Comparison of ENCODE assay signal across 18 cellular contexts in genomic region chr11:77422690-77423089, GRCh38. TPM values are rescaled to one million over a fixed set of nuclear protein-coding genes. Genes with fewer than 3 reads are reported as not detected.
DNase-seq lines count a peak whose midpoint lies in the region; ATAC-seq and TF ChIP-seq lines count a peak whose summit lies in the region.
"Had no signal": no experiment of that assay in that cellular context is flagged by ENCODE, and none has a peak within 500 bp of the region (broad histone marks: within the 10 kb centered on the region; RNA-seq: fewer than 3 reads in every experiment).

No MANE protein-coding gene starts in this region.

- H3K4me1 Mint-ChIP-seq in GM23338 = peaks cover 75% of the 10 kb centered on the region

- no peaks in the 10 kb centered on the region for H3K36me3 ChIP-seq in GM23338 (ENCODE audit: insufficient read depth)

- H3K27me3 ChIP-seq in GM23338 (ENCODE audit: insufficient read depth) = no peaks in the 10 kb centered on the region
- H3K27me3 ChIP-seq: BLaER1 treated with 17β-estradiol and CSF1 and Interleukin-3, amounts not matched to agents 10 nM and 100 nM had no signal

- H3K27ac Mint-ChIP-seq in GM23338 = no peak overlapping the region
- H3K27ac Mint-ChIP-seq: B cell; CD4-positive, alpha-beta T cell; CD8-positive, alpha-beta T cell had no signal

- no peak overlapping the region for H3K4me2 ChIP-seq in GM23338
- H3K4me2 ChIP-seq: A549; BLaER1 treated with 17β-estradiol and CSF1 and Interleukin-3, amounts not matched to agents 10 nM and 100 nM had no signal

- H3F3A ChIP-seq in GM23338 (replicated peaks; ENCODE audit: low read depth) = no peaks in the 10 kb centered on the region

- peaks cover 100% of the 10 kb centered on the region for H3K79me2 ChIP-seq in GM23338 (replicated peaks; ENCODE audit: insufficient read depth)

- peak overlapping the region; percentile 19; the same call in 1 of the 2 replicates for H3K27ac ChIP-seq in GM23338 (ENCODE audit: low read depth)
- H3K27ac ChIP-seq: 22Rv1; A549; BLaER1 treated with 17β-estradiol and CSF1 and Interleukin-3, amounts not matched to agents 10 nM and 100 nM; C4-2B had no signal

- no peak overlapping the region for H2AFZ ChIP-seq in GM23338

- TF ChIP-seq CTCF in GM23338 (conservative IDR thresholded peaks at IDR 0.05; ENCODE audit: low read depth in 2 of 2) = no peak

- no peaks in the 10 kb centered on the region for H3K9me3 Mint-ChIP-seq in GM23338
- H3K9me3 Mint-ChIP-seq: CD4-positive, alpha-beta T cell; CD8-positive, alpha-beta T cell had no signal

- no peaks in the 10 kb centered on the region for H3K36me3 Mint-ChIP-seq in GM23338 (ENCODE audit: low read depth)
- H3K36me3 Mint-ChIP-seq: CD8-positive, alpha-beta T cell had no signal

- H3K4me1 ChIP-seq in GM23338 (ENCODE audit: insufficient read depth) = peaks cover 66% of the 10 kb centered on the region

- no peaks in the 10 kb centered on the region for H3K9me2 ChIP-seq in GM23338 (ENCODE audit: insufficient read depth)

- DNase-seq in DMS53 (lab: John Stamatoyannopoulos, UW) (peak; percentile 23), DMS53 treated with DMSO at 0.1 percent for 48 hours (lab: John Stamatoyannopoulos, UW; ENCODE audit: unreplicated experiment) (no peak), GM23338 (ENCODE audit: low spot score) (no peak), left lobe of liver (ENCODE audit: low spot score) (no peak), left cardiac atrium (no peak)
- DNase-seq: AML-193; Caco-2; Calu3; CD4-positive, alpha-beta T cell; CD8-positive, alpha-beta T cell; DMS79 treated with DMSO at 0.1 percent for 48 hours; GF-D8 had no signal

- no peak overlapping the region for H3K4me3 ChIP-seq in GM23338
- H3K4me3 ChIP-seq: A549; BLaER1 treated with 17β-estradiol and CSF1 and Interleukin-3, amounts not matched to agents 10 nM and 100 nM had no signal

- no peak overlapping the region for H3K4me3 Mint-ChIP-seq in GM23338
- H3K4me3 Mint-ChIP-seq: B cell; CD4-positive, alpha-beta T cell; CD8-positive, alpha-beta T cell had no signal

- intact Hi-C loops in left cardiac atrium (cut with DNase I) = no loop called here

- H3K27me3 Mint-ChIP-seq in GM23338 (ENCODE audit: insufficient read depth, low read depth, poor library complexity) = peaks cover 3% of the 10 kb centered on the region

- ATAC-seq in GM23338 (no peak), left lobe of liver (peak; percentile 86), GM19023 (IDR thresholded peaks at IDR 0.05; ENCODE audit: unreplicated experiment) (no peak), left cardiac atrium (no peak)
- ATAC-seq: A549; CD8-positive, alpha-beta T cell had no signal

- H4K20me1 ChIP-seq in GM23338 (replicated peaks; ENCODE audit: insufficient read depth) = no peaks in the 10 kb centered on the region; the same call in 1 of the 2 replicates
- H4K20me1 ChIP-seq: BLaER1 treated with 17β-estradiol and CSF1 and Interleukin-3, amounts not matched to agents 10 nM and 100 nM had no signal

TF ChIP-seq in GM23338, 12 proteins besides CTCF, POLR2A, EP300 and RAD21 (continues in another document):
- no peak for TF ChIP-seq EZH2phosphoT487 (IDR thresholded peaks at IDR 0.05; ENCODE audit: unreplicated experiment)
- no peak for TF ChIP-seq ZNF114 (CRISPR knock-in tag; IDR thresholded peaks at IDR 0.05)
- TF ChIP-seq STAT1 (IDR thresholded peaks at IDR 0.05; ENCODE audit: unreplicated experiment) = no peak
- TF ChIP-seq NANOG (IDR thresholded peaks at IDR 0.05; ENCODE audit: borderline replicate concordance) = no peak
- no peak for TF ChIP-seq REST (IDR thresholded peaks at IDR 0.05; ENCODE audit: unreplicated experiment)
- no peak for TF ChIP-seq JUNB (IDR thresholded peaks at IDR 0.05; ENCODE audit: unreplicated experiment)
- TF ChIP-seq EZH2 (IDR thresholded peaks at IDR 0.05; ENCODE audit: low read depth, unreplicated experiment) = no peak
- no peak for TF ChIP-seq ETS1 (IDR thresholded peaks at IDR 0.05)
- no peak for TF ChIP-seq ZNF331 (CRISPR knock-in tag; IDR thresholded peaks at IDR 0.05; ENCODE audit: low read depth)
- no peak for TF ChIP-seq CREB1 (CRISPR knock-in tag; IDR thresholded peaks at IDR 0.05; ENCODE audit: low read depth)
- no peak for TF ChIP-seq POLR2AphosphoS5 (IDR thresholded peaks at IDR 0.05; ENCODE audit: low read depth)

RNA-seq across cellular contexts. Expression of gene PAK1, which starts 51.2 kb away (rescaled TPM):
- 143 and 175 TPM in 2 replicates for total RNA-seq in GM23338 (2014; rRNA removed; shearing (Covaris generic))
- polyA plus RNA-seq in GM23338 (2016; fragmentation: Nextera tagmentation; extraction: Ambion mirVana) = 102 and 109 TPM in 2 replicates
- total RNA-seq in left lobe of liver = 8.8 TPM
- total RNA-seq in left cardiac atrium = 10 to 100 TPM; 17.1 to 20.3 TPM
